Comparison of ENCODE assay signal across 1 cellular context in the genomic region with DNA sequence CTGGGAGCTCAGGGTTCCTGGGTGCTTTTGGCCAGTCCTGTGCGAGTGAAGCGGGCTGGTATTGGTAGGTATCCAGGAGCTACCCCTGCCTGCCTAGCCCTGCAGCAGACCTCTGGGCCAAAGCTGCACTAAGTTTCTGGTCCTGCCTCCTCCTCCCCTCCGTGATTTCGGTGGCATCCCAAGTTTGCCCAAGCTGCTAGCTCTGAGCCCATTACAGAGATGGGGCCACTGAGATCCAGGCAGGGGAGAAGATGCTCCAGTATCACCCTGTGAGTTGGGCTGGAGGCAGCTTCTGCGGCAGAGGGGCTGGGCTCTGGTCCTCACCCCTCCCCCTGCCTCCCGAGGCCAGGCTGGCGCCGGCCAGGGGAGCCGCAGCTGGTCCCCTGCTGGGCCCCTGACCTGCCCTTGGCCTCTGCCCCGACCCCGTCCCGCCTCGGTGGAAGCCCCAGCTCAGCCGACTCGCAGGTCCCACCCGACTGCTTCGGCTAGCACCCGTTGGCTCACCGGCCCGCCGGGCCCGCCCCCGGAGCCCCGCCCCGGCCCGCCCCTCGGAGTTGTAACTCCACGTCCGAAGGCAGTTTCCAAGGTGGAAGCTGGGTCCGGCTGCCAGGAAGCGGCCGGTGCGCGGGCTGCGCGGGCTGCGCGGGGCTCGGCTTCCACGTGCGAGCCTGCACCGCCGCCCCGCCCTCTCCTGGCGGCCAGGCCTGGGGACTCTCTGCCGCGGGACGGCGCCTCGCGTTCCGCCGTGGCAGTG.
TF ChIP-seq lines count a peak whose summit lies in the region.

A gene with protein sequence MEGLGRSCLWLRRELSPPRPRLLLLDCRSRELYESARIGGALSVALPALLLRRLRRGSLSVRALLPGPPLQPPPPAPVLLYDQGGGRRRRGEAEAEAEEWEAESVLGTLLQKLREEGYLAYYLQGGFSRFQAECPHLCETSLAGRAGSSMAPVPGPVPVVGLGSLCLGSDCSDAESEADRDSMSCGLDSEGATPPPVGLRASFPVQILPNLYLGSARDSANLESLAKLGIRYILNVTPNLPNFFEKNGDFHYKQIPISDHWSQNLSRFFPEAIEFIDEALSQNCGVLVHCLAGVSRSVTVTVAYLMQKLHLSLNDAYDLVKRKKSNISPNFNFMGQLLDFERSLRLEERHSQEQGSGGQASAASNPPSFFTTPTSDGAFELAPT (plus strand): TSS at position 584 of the 754 bp plus-strand sequence. CDS start 751 bp downstream, outside the sequence.

TF ChIP-seq in K562, 482 proteins besides CTCF, POLR2A, EP300 and RAD21 (continued from another document):
- TF ChIP-seq, protein P1, sequence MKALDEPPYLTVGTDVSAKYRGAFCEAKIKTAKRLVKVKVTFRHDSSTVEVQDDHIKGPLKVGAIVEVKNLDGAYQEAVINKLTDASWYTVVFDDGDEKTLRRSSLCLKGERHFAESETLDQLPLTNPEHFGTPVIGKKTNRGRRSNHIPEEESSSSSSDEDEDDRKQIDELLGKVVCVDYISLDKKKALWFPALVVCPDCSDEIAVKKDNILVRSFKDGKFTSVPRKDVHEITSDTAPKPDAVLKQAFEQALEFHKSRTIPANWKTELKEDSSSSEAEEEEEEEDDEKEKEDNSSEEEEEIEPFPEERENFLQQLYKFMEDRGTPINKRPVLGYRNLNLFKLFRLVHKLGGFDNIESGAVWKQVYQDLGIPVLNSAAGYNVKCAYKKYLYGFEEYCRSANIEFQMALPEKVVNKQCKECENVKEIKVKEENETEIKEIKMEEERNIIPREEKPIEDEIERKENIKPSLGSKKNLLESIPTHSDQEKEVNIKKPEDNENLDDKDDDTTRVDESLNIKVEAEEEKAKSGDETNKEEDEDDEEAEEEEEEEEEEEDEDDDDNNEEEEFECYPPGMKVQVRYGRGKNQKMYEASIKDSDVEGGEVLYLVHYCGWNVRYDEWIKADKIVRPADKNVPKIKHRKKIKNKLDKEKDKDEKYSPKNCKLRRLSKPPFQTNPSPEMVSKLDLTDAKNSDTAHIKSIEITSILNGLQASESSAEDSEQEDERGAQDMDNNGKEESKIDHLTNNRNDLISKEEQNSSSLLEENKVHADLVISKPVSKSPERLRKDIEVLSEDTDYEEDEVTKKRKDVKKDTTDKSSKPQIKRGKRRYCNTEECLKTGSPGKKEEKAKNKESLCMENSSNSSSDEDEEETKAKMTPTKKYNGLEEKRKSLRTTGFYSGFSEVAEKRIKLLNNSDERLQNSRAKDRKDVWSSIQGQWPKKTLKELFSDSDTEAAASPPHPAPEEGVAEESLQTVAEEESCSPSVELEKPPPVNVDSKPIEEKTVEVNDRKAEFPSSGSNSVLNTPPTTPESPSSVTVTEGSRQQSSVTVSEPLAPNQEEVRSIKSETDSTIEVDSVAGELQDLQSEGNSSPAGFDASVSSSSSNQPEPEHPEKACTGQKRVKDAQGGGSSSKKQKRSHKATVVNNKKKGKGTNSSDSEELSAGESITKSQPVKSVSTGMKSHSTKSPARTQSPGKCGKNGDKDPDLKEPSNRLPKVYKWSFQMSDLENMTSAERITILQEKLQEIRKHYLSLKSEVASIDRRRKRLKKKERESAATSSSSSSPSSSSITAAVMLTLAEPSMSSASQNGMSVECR (CRISPR knock-in tag; IDR thresholded peaks at IDR 0.05): 0 out of 2 replicates have a peak, but pooled peaks have one; percentile 11
- no peak for TF ChIP-seq KAT7 (CRISPR knock-in tag; IDR thresholded peaks at IDR 0.05; ENCODE audit: borderline replicate concordance)
TF ChIP-seq in K562: peak in this region for 24.
